ENCODE assay signal across 39 cellular contexts in genomic region chr19:53595510-53595867, GRCh38. TPM values are rescaled to one million over a fixed set of nuclear protein-coding genes. Genes with fewer than 3 reads are reported as not detected.
"Had no signal": no experiment of that assay in that cellular context is flagged by ENCODE, and none has a peak within 500 bp of the region (broad histone marks: within the 10 kb centered on the region; RNA-seq: fewer than 3 reads in every experiment).

No MANE protein-coding gene starts in this region.

- H3K4me1 Mint-ChIP-seq: activated CD4-positive, alpha-beta T cell treated with anti-CD3 and anti-CD28 coated beads, Interleukin-2, amount 10 ng/mL, durations not matched to agents 24 days and 14 days; activated naive CD8-positive, alpha-beta T cell treated with anti-CD3 and anti-CD28 coated beads for 36 hours; brain; nephron; stimulated activated effector memory CD8-positive, alpha-beta T cell treated with anti-CD3 and anti-CD28 coated beads, Interleukin-12 subunit alpha, Interleukin-12 subunit beta, amount 100 ng/mL, for 72 hours; stimulated activated naive CD8-positive, alpha-beta T cell treated with anti-CD3 and anti-CD28 coated beads, Interleukin-15, amount 100 ng/mL, for 72 hours had no signal

- H3K9me3 ChIP-seq: adrenal gland, ascending aorta, colonic mucosa, gastroesophageal sphincter, left ventricle myocardium inferior, pancreas, prostate gland, sigmoid colon, upper lobe of left lung, vagina had no signal

- ATAC-seq: activated CD4-positive, CD25-positive, alpha-beta regulatory T cell treated with anti-CD3 and anti-CD28 coated beads, Interleukin-2, amount 50 U/mL, for 24 hours; gastroesophageal sphincter; pancreas; stimulated activated effector memory CD8-positive, alpha-beta T cell treated with anti-CD3 and anti-CD28 coated beads, Interleukin-12 subunit alpha, Interleukin-12 subunit beta, amount 100 ng/mL, for 72 hours; stimulated activated naive CD8-positive, alpha-beta T cell treated with anti-CD3 and anti-CD28 coated beads, Interleukin-15, amount 100 ng/mL, for 72 hours had no signal

- H3K27ac ChIP-seq: adrenal gland, ascending aorta, cardiac muscle cell, colonic mucosa, gastroesophageal sphincter, hepatocyte, left ventricle myocardium inferior, pancreas, prostate gland, sigmoid colon, upper lobe of left lung, vagina, VCaP had no signal

- H3K4me3 ChIP-seq: adrenal gland, ascending aorta, cardiac muscle cell, colonic mucosa, gastroesophageal sphincter, hepatocyte, left ventricle myocardium inferior, pancreas, prostate gland, sigmoid colon, upper lobe of left lung, vagina had no signal

- H3K79me2 ChIP-seq: hepatocyte had no signal

- H3K27ac Mint-ChIP-seq: activated CD4-positive, alpha-beta memory T cell treated with anti-CD3 and anti-CD28 coated beads for 36 hours; activated CD4-positive, alpha-beta T cell treated with anti-CD3 and anti-CD28 coated beads, Interleukin-2, amount 10 ng/mL, durations not matched to agents 24 days and 14 days; activated naive CD4-positive, alpha-beta T cell treated with anti-CD3 and anti-CD28 coated beads for 36 hours; activated naive CD8-positive, alpha-beta T cell treated with anti-CD3 and anti-CD28 coated beads for 36 hours; activated T-helper 1 cell treated with anti-CD3 and anti-CD28 coated beads, Interleukin-12 subunit alpha, Interleukin-12 subunit beta, Interleukin-2, Interleukin-4 antibody, amounts not matched to agents 30 ng/mL and 10 ng/mL and 1 ng/mL, durations not matched to agents 14 hours and 24 hours and 36 hours; nephron; stimulated activated effector memory CD8-positive, alpha-beta T cell treated with anti-CD3 and anti-CD28 coated beads, Interleukin-12 subunit alpha, Interleukin-12 subunit beta, amount 100 ng/mL, for 72 hours; stimulated activated naive CD8-positive, alpha-beta T cell treated with anti-CD3 and anti-CD28 coated beads, Interleukin-15, amount 100 ng/mL, for 72 hours had no signal

- H3K36me3 Mint-ChIP-seq: activated CD4-positive, alpha-beta memory T cell treated with anti-CD3 and anti-CD28 coated beads for 36 hours; activated naive CD8-positive, alpha-beta T cell treated with anti-CD3 and anti-CD28 coated beads for 36 hours; brain; stimulated activated effector memory CD8-positive, alpha-beta T cell treated with anti-CD3 and anti-CD28 coated beads, Interleukin-12 subunit alpha, Interleukin-12 subunit beta, amount 100 ng/mL, for 72 hours had no signal

- H3K4me1 ChIP-seq: adrenal gland, ascending aorta, colonic mucosa, gastroesophageal sphincter, left ventricle myocardium inferior, pancreas, prostate gland, sigmoid colon, upper lobe of left lung, vagina had no signal

- H3K9me3 Mint-ChIP-seq: brain, nephron had no signal

- H3K4me3 Mint-ChIP-seq: activated CD4-positive, alpha-beta memory T cell treated with anti-CD3 and anti-CD28 coated beads for 36 hours; activated CD4-positive, alpha-beta T cell treated with anti-CD3 and anti-CD28 coated beads, Interleukin-2, amount 10 ng/mL, durations not matched to agents 24 days and 14 days; activated naive CD4-positive, alpha-beta T cell treated with anti-CD3 and anti-CD28 coated beads for 36 hours; activated naive CD8-positive, alpha-beta T cell treated with anti-CD3 and anti-CD28 coated beads for 36 hours; activated T-helper 1 cell treated with anti-CD3 and anti-CD28 coated beads, Interleukin-12 subunit alpha, Interleukin-12 subunit beta, Interleukin-2, Interleukin-4 antibody, amounts not matched to agents 30 ng/mL and 10 ng/mL and 1 ng/mL, durations not matched to agents 14 hours and 24 hours and 36 hours; brain; nephron; stimulated activated effector memory CD8-positive, alpha-beta T cell treated with anti-CD3 and anti-CD28 coated beads, Interleukin-12 subunit alpha, Interleukin-12 subunit beta, amount 100 ng/mL, for 72 hours; stimulated activated naive CD8-positive, alpha-beta T cell treated with anti-CD3 and anti-CD28 coated beads, Interleukin-15, amount 100 ng/mL, for 72 hours had no signal

- H3K36me3 ChIP-seq: adrenal gland, ascending aorta, cardiac muscle cell, colonic mucosa, gastroesophageal sphincter, left ventricle myocardium inferior, pancreas, prostate gland, sigmoid colon, upper lobe of left lung, vagina had no signal

- H3K4me2 ChIP-seq: hepatocyte had no signal

- H3K27me3 Mint-ChIP-seq: activated CD4-positive, alpha-beta memory T cell treated with anti-CD3 and anti-CD28 coated beads for 36 hours; activated CD4-positive, alpha-beta T cell treated with anti-CD3 and anti-CD28 coated beads, Interleukin-2, amount 10 ng/mL, durations not matched to agents 24 days and 14 days; activated naive CD8-positive, alpha-beta T cell treated with anti-CD3 and anti-CD28 coated beads for 36 hours; stimulated activated naive CD8-positive, alpha-beta T cell treated with anti-CD3 and anti-CD28 coated beads, Interleukin-15, amount 100 ng/mL, for 72 hours had no signal

- H2AFZ ChIP-seq: hepatocyte had no signal

- H3K27me3 ChIP-seq: adrenal gland, ascending aorta, cardiac muscle cell, colonic mucosa, hepatocyte, pancreas, upper lobe of left lung, vagina had no signal

- DNase-seq: activated CD4-positive, alpha-beta memory T cell treated with anti-CD3 and anti-CD28 coated beads for 36 hours; activated CD4-positive, alpha-beta T cell treated with anti-CD3 and anti-CD28 coated beads, Interleukin-2, amount 10 ng/mL, durations not matched to agents 24 days and 14 days; activated CD8-positive, alpha-beta memory T cell treated with anti-CD3 and anti-CD28 coated beads, Interleukin-2, amount 50 U/mL, for 4 hours; activated effector memory CD4-positive, alpha-beta T cell treated with anti-CD3 and anti-CD28 coated beads, Interleukin-2, amount 50 U/mL, for 16 hours; activated naive CD4-positive, alpha-beta T cell treated with anti-CD3 and anti-CD28 coated beads for 36 hours; activated naive CD8-positive, alpha-beta T cell treated with anti-CD3 and anti-CD28 coated beads for 36 hours; activated T-cell treated with anti-CD3 and anti-CD28 coated beads, Interleukin-2, amount 50 U/mL, for 1 hour; adrenal gland; cerebellar nuclear complex; colonic mucosa; effector CD8-positive, alpha-beta T cell; erythroblast; islet precursor cell; left ventricle myocardium inferior; nucleus accumbens; pancreas; sigmoid colon; small intestine; stimulated activated CD4-positive, alpha-beta T cell treated with anti-CD3 and anti-CD28 coated beads, Interleukin-4, amount 100 ng/mL, for 24 hours; stimulated activated naive CD8-positive, alpha-beta T cell treated with anti-CD3 and anti-CD28 coated beads, Interleukin-15, amount 100 ng/mL, for 72 hours; upper lobe of left lung had no signal

RNA-seq across cellular contexts. Expression of gene DPRX, which starts 36.3 kb away (rescaled TPM):
- total RNA-seq: activated CD4-positive, alpha-beta memory T cell treated with anti-CD3 and anti-CD28 coated beads for 36 hours; activated CD4-positive, alpha-beta T cell treated with anti-CD3 and anti-CD28 coated beads, Interleukin-2, amount 10 ng/mL, durations not matched to agents 24 days and 14 days; activated CD8-positive, alpha-beta memory T cell treated with anti-CD3 and anti-CD28 coated beads for 36 hours; activated naive CD4-positive, alpha-beta T cell treated with anti-CD3 and anti-CD28 coated beads for 36 hours; activated naive CD8-positive, alpha-beta T cell treated with anti-CD3 and anti-CD28 coated beads for 36 hours; activated T-helper 1 cell treated with anti-CD3 and anti-CD28 coated beads, Interleukin-12 subunit alpha, Interleukin-12 subunit beta, Interleukin-2, Interleukin-4 antibody, amounts not matched to agents 30 ng/mL and 10 ng/mL and 1 ng/mL, durations not matched to agents 14 hours and 24 hours and 36 hours; adrenal gland; ascending aorta; cardiac muscle cell; colonic mucosa; dermis microvascular lymphatic vessel endothelial cell; fibroblast of lung; fibroblast of villous mesenchyme; gastroesophageal sphincter; hepatocyte; left ventricle myocardium inferior; lung microvascular endothelial cell; mucosa of gallbladder; pancreas; prostate gland; sigmoid colon; upper lobe of left lung; vagina had no signal
- polyA plus RNA-seq: adrenal gland, cardiac muscle cell, fibroblast of lung, hepatocyte, sigmoid colon, small intestine had no signal
